1 cellular context compared by ENCODE assay signal in genomic region chr12:48988030-48988649, GRCh38.
TF ChIP-seq lines count a peak whose summit lies in the region.

No MANE protein-coding gene starts in this region.

TF ChIP-seq in K562, 482 proteins besides CTCF, POLR2A, EP300 and RAD21:
- TF ChIP-seq E2F5 (CRISPR knock-in tag; IDR thresholded peaks at IDR 0.05): no peak
- peak; percentile 62; the same call in 1 of the 2 replicates for TF ChIP-seq ZBTB7A (IDR thresholded peaks at IDR 0.05; ENCODE audit: borderline replicate concordance, control insufficient read depth, low read depth, low read length)
- TF ChIP-seq SMC3 (conservative IDR thresholded peaks at IDR 0.05; ENCODE audit: insufficient read depth, low read depth, low read length): peak; percentile 50; the same call in 1 of the 2 replicates
- no peak for TF ChIP-seq U2AF2 (optimal IDR thresholded peaks at IDR 0.05; ENCODE audit: low read depth, low read length)
- no peak for TF ChIP-seq BDP1 (IDR thresholded peaks at IDR 0.05; ENCODE audit: insufficient read depth, insufficient read length)
- 0 out of 4 replicates have a peak, but pooled peaks of 1 of the 2 experiments have one; percentile 35 for TF ChIP-seq RCOR1 (IDR thresholded peaks at IDR 0.05; ENCODE audit: borderline replicate concordance in 1 of 2, low read depth in 2 of 2, low read length in 2 of 2)
- TF ChIP-seq CBX1 (IDR thresholded peaks at IDR 0.05; ENCODE audit: low read depth): no peak
- no peak for TF ChIP-seq RFX1 (IDR thresholded peaks at IDR 0.05)
- no peak for TF ChIP-seq IRF1 (CRISPR knock-in tag; IDR thresholded peaks at IDR 0.05; ENCODE audit: borderline replicate concordance)
- TF ChIP-seq FOXK1 (CRISPR knock-in tag; IDR thresholded peaks at IDR 0.05; ENCODE audit: borderline replicate concordance): 0 out of 2 replicates have a peak, but pooled peaks have one; percentile 55
- TF ChIP-seq CREM (IDR thresholded peaks at IDR 0.05; ENCODE audit: low read depth): 0 out of 2 replicates have a peak, but pooled peaks have one; percentile 6
- TF ChIP-seq FOXA3 (CRISPR knock-in tag; conservative IDR thresholded peaks at IDR 0.05 in 1 of 2, IDR thresholded peaks at IDR 0.05 in 1 of 2): 0 out of 4 replicates have a peak, but pooled peaks of 1 of the 2 experiments have one; percentile 62
- no peak for TF ChIP-seq WHSC1 (IDR thresholded peaks at IDR 0.05; ENCODE audit: low read length)
- no peak for TF ChIP-seq GATAD2B (IDR thresholded peaks at IDR 0.05; ENCODE audit: borderline replicate concordance)
- no peak for TF ChIP-seq PRDM10 (IDR thresholded peaks at IDR 0.05; ENCODE audit: partially characterized antibody)
- TF ChIP-seq RBM14 (IDR thresholded peaks at IDR 0.05; ENCODE audit: borderline replicate concordance, insufficient read depth, low read depth, low read length): no peak
- peak; percentile 14 for TF ChIP-seq DACH1 (IDR thresholded peaks at IDR 0.05; ENCODE audit: partially characterized antibody)
- TF ChIP-seq CTCFL (IDR thresholded peaks at IDR 0.05; ENCODE audit: borderline replicate concordance, insufficient read depth, low read depth, low read length, poor library complexity, severe bottlenecking): peak; percentile 45
- TF ChIP-seq TFAP4 (CRISPR knock-in tag; IDR thresholded peaks at IDR 0.05; ENCODE audit: borderline replicate concordance): peak; percentile 83
- TF ChIP-seq RB1 (IDR thresholded peaks at IDR 0.05; ENCODE audit: low read depth): 0 out of 2 replicates have a peak, but pooled peaks have one; percentile 39
- no peak for TF ChIP-seq RBM17 (IDR thresholded peaks at IDR 0.05; ENCODE audit: borderline replicate concordance, low read depth, low read length)
- TF ChIP-seq SP2 (IDR thresholded peaks at IDR 0.05; ENCODE audit: extremely low read depth, low read depth, low read length, poor library complexity, severe bottlenecking): no peak
- TF ChIP-seq BRD9 (IDR thresholded peaks at IDR 0.05; ENCODE audit: low read depth, partially characterized antibody): no peak
